ENCODE assay signal across 27 cellular contexts in the genomic region with DNA sequence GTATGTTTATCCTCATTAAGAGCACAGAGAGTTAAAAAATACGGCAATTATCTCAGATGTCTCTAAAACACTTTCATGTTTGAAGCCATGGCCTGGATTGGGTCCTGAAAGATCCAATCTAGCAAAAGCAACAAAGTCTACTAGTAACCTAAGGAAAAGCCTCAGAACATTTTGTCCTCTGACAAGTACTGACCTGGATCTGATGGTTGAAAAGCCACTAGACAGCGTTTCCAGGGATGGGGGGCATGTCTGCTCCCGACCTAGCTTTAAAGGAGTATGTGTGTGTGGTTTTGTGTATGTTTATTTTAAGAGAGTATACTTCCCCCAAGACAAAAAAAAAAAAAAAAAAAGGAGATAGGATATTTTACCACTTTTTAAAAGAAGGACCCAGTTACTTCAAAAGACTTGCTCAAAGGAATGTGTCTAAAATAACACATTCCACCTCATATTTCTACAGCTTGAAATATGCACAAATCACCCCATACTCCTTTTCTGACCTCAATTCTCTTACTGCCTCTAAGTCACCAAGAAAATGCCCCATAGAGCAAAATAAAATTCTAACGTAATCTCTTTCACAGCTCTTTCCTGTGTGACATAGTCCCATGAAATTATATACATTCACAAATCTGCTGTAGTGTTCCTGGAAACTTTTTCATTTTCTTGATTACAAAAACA.
DNase-seq lines count a peak whose midpoint lies in the region; ATAC-seq, FAIRE-seq and TF ChIP-seq lines count a peak whose summit lies in the region.
"Had no signal": no experiment of that assay in that cellular context is flagged by ENCODE, and none has a peak within 500 bp of the region (broad histone marks: within the 10 kb centered on the region; RNA-seq: fewer than 3 reads in every experiment).

No MANE protein-coding gene starts in this region.

- H2AK5ac ChIP-seq in IMR-90 (ENCODE audit: low read depth, low read length), result no peak overlapping the region

- 0 out of 2 replicates have a peak, but pooled peaks cover 3% of the 10 kb centered on the region for H3K9me1 ChIP-seq in IMR-90 (ENCODE audit: insufficient read depth, low read length)

- WGBS in IMR-90 (ENCODE audit: extremely low coverage in 2 of 2, insufficient read length in 1 of 2), 2 experiments, result no CpG with 5 or more reads among the region's 4 CpGs
- 73% methylated on average over 4 of the region's 4 CpGs for WGBS in hepatocyte (ENCODE audit: low lambda C conversion rate, missing lambda C conversion rate)
- 80 to 81% methylated on average over 2 to 4 of the region's 4 CpGs for WGBS in transverse colon (ENCODE audit: low coverage in 1 of 2), 2 donors

- peak overlapping the region; percentile 25; the same call in 1 of the 2 replicates for H3K14ac ChIP-seq in IMR-90 (replicated peaks; ENCODE audit: low read depth, low read length)

- H3K18ac ChIP-seq in IMR-90 (ENCODE audit: low read depth, low read length), result no peak overlapping the region; the same call in 1 of the 2 replicates

- H3K36me3 ChIP-seq in IMR-90 (ENCODE audit: control insufficient read depth, insufficient read depth, low read length) (no peaks in the 10 kb centered on the region), bronchial epithelial cell (ENCODE audit: control insufficient read depth, insufficient read depth, low read length) (no peaks in the 10 kb centered on the region), hepatocyte (replicated peaks; ENCODE audit: insufficient read depth, low read depth) (no peaks in the 10 kb centered on the region), transverse colon (no peaks in the 10 kb centered on the region)

- no peak overlapping the region for H2BK120ac ChIP-seq in IMR-90 (ENCODE audit: low read depth, low read length)

- peak overlapping the region; percentile 93 for H3K27ac Mint-ChIP-seq in osteocyte (ENCODE audit: unreplicated experiment)
- H3K27ac Mint-ChIP-seq: CD8-positive, alpha-beta T cell had no signal

- no peak overlapping the region for H4K8ac ChIP-seq in IMR-90 (ENCODE audit: low read depth in 2 of 2, low read length in 2 of 2)

- H3K27me3 Mint-ChIP-seq in osteocyte (ENCODE audit: unreplicated experiment), result no peaks in the 10 kb centered on the region

- no peaks in the 10 kb centered on the region for H3K79me2 ChIP-seq in hepatocyte

- H3K27me3 ChIP-seq in IMR-90 (ENCODE audit: control insufficient read depth, insufficient read depth, low read length), result no peaks in the 10 kb centered on the region
- no peaks in the 10 kb centered on the region for H3K27me3 ChIP-seq in bronchial epithelial cell (ENCODE audit: control insufficient read depth, insufficient read depth, low read length)
- H3K27me3 ChIP-seq in hepatocyte, result no peaks in the 10 kb centered on the region
- H3K27me3 ChIP-seq in transverse colon, result no peaks in the 10 kb centered on the region

- CTCF ChIA-PET in IMR-90 (lab: Yijun Ruan, JAX) (interaction anchor here (0.7 kb wide), 1 partner anchor 273 kb away, joined by 8 read pairs; no protein-coding TSS in a partner anchor), GM10248 (lab: Yijun Ruan, JAX) (no interaction called here)

- peaks cover 12% of the 10 kb centered on the region for H3K4me1 ChIP-seq in IMR-90 (ENCODE audit: control insufficient read depth, insufficient read depth, low read length)
- H3K4me1 ChIP-seq in hepatocyte (ENCODE audit: insufficient read depth), result peaks cover 4% of the 10 kb centered on the region
- H3K4me1 ChIP-seq in transverse colon, result no peaks in the 10 kb centered on the region

- no peaks in the 10 kb centered on the region for H3K79me1 ChIP-seq in IMR-90 (ENCODE audit: low read depth in 1 of 2, low read length in 2 of 2)

- no peak for DNase-seq in IMR-90
- DNase-seq in bronchial epithelial cell (ENCODE audit: low read depth), result peak; percentile 18
- no peak for DNase-seq in hepatocyte (ENCODE audit: low spot score)
- no peak for DNase-seq in osteocyte (ENCODE audit: extremely low spot score, unreplicated experiment)
- DNase-seq in GM10248 (ENCODE audit: extremely low spot score), result no peak
- no peak for DNase-seq in transverse colon
- DNase-seq: AML-193; C1 segment of cervical spinal cord; Calu3; CD8-positive, alpha-beta T cell; DMS153; GDM1; NCI-H1105; NCI-H146; NCI-H2029; NCI-H2227 treated with DMSO at 0.1 percent for 48 hours; NCI-H510A; NCI-H748 treated with DMSO at 0.1 percent for 48 hours; PC-9; RPMI8226; SHP77 had no signal

- POLR2A ChIA-PET in IMR-90 (lab: Charles Lee; ENCODE audit: unreplicated experiment) (no interaction called here), GM10248 (lab: Yijun Ruan, JAX) (no interaction called here)

- no TSS peak for BruUV-seq in IMR-90 (replicated peaks; lab: Mats Ljungman, UMichigan)

- no peak overlapping the region for H2AK9ac ChIP-seq in IMR-90 (replicated peaks; ENCODE audit: low read depth, low read length, poor library complexity)

- dilution Hi-C loops in IMR-90 (cut with HindIII; ENCODE audit: low sequenced_read_pairs, unreplicated experiment), result no loop called here

- H3K9ac ChIP-seq in IMR-90 (ENCODE audit: low read depth, low read length), result no peak overlapping the region
- H3K9ac ChIP-seq: KMS-11 had no signal

- H3K9me3 Mint-ChIP-seq in osteocyte (ENCODE audit: unreplicated experiment), result no peaks in the 10 kb centered on the region
- H3K9me3 Mint-ChIP-seq: CD8-positive, alpha-beta T cell had no signal

- peaks cover 74% of the 10 kb centered on the region for H3K4me1 Mint-ChIP-seq in osteocyte (ENCODE audit: unreplicated experiment)

- intact Hi-C loops in IMR-90 (cut with micrococcal nuclease), result loop anchor here (10.0 kb wide), 1 partner anchor 730 kb away; no protein-coding TSS in a partner anchor
- intact Hi-C loops in transverse colon (cut with DNase I; ENCODE audit: low total_unique reads), result no loop called here

- H3K9me3 ChIP-seq in IMR-90 (ENCODE audit: control insufficient read depth, insufficient read depth, low read length) (no peaks in the 10 kb centered on the region), hepatocyte (ENCODE audit: low read depth) (no peaks in the 10 kb centered on the region), transverse colon (no peaks in the 10 kb centered on the region)

- H4K20me1 ChIP-seq in IMR-90 (ENCODE audit: insufficient read depth, low read length) (no peaks in the 10 kb centered on the region), hepatocyte (ENCODE audit: insufficient read depth, poor library complexity, severe bottlenecking) (no peaks in the 10 kb centered on the region)

- no peak overlapping the region for H3K4me3 Mint-ChIP-seq in osteocyte (ENCODE audit: unreplicated experiment)
- H3K4me3 Mint-ChIP-seq: CD8-positive, alpha-beta T cell had no signal

- H3K9me2 ChIP-seq in hepatocyte (replicated peaks; ENCODE audit: insufficient read depth), result no peaks in the 10 kb centered on the region

- no peak for TF ChIP-seq EP300 in transverse colon (IDR thresholded peaks at IDR 0.05; ENCODE audit: low read depth)

- TF ChIP-seq POLR2A in IMR-90 (IDR thresholded peaks at IDR 0.05; ENCODE audit: low read depth, low read length) (no peak), transverse colon (IDR thresholded peaks at IDR 0.05) (no peak)

- H3K23ac ChIP-seq in IMR-90 (ENCODE audit: low read depth, low read length), result peak overlapping the region; percentile 52; the same call in 1 of the 2 replicates

- H2BK15ac ChIP-seq in IMR-90 (ENCODE audit: low read depth, low read length), result peak overlapping the region; percentile 30; the same call in 1 of the 3 replicates

- ATAC-seq in IMR-90 (ENCODE audit: low read depth) (no peak), GM18870 (IDR thresholded peaks at IDR 0.05; ENCODE audit: unreplicated experiment) (no peak)
- ATAC-seq: CD8-positive, alpha-beta T cell; HCT116 had no signal

- no peak for TF ChIP-seq RAD21 in IMR-90 (IDR thresholded peaks at IDR 0.05; ENCODE audit: low read length)

- H3K4ac ChIP-seq in IMR-90 (ENCODE audit: low read depth, low read length), result no peak overlapping the region

- 0 out of 2 replicates have a peak overlapping the region, but pooled peaks have one; percentile 63 for H2BK20ac ChIP-seq in IMR-90 (ENCODE audit: low read depth, low read length)

- no peak overlapping the region for H4K5ac ChIP-seq in IMR-90 (ENCODE audit: low read depth, low read length)

- no peak for FAIRE-seq in bronchial epithelial cell (lab: Jason Lieb, UNC)
- FAIRE-seq: GM19239, H1, HTR-8/SVneo had no signal

- no peak overlapping the region for H3K56ac ChIP-seq in IMR-90 (ENCODE audit: extremely low read depth, insufficient read depth, low read length)

- TF ChIP-seq CTCF in IMR-90 (conservative IDR thresholded peaks at IDR 0.05; ENCODE audit: low read depth, low read length), result no peak
- TF ChIP-seq CTCF in bronchial epithelial cell (IDR thresholded peaks at IDR 0.05; ENCODE audit: insufficient read depth, low read length, severe bottlenecking), result no peak
- TF ChIP-seq CTCF in hepatocyte (IDR thresholded peaks at IDR 0.05; ENCODE audit: poor library complexity), result no peak
- TF ChIP-seq CTCF in osteocyte (IDR thresholded peaks at IDR 0.05), result no peak
- TF ChIP-seq CTCF in GM10248 (IDR thresholded peaks at IDR 0.05; ENCODE audit: control extremely low read depth, extremely low read depth, low read depth, missing control alignments), result no peak
- TF ChIP-seq CTCF in transverse colon (IDR thresholded peaks at IDR 0.05), result no peak

- no peak overlapping the region for H2AFZ ChIP-seq in IMR-90 (replicated peaks; ENCODE audit: low read length, poor library complexity)
- peak overlapping the region; percentile 21 for H2AFZ ChIP-seq in hepatocyte
- H2AFZ ChIP-seq: PC-9 had no signal

- H3K4me2 ChIP-seq in IMR-90 (ENCODE audit: low read depth, low read length) (no peak overlapping the region), hepatocyte (no peak overlapping the region)
- H3K4me2 ChIP-seq: KMS-11, PC-9 had no signal

- no peak overlapping the region for H3K4me3 ChIP-seq in IMR-90 (ENCODE audit: insufficient read depth, low read depth, low read length)
- no peak overlapping the region for H3K4me3 ChIP-seq in bronchial epithelial cell (ENCODE audit: low read depth, low read length)
- H3K4me3 ChIP-seq in hepatocyte, result no peak overlapping the region
- no peak overlapping the region for H3K4me3 ChIP-seq in transverse colon
- H3K4me3 ChIP-seq: PC-9 had no signal

- no peak overlapping the region for H2BK5ac ChIP-seq in IMR-90 (ENCODE audit: low read depth, low read length, poor library complexity, severe bottlenecking)

- no peaks in the 10 kb centered on the region for H3K36me3 Mint-ChIP-seq in osteocyte (ENCODE audit: unreplicated experiment)
- H3K36me3 Mint-ChIP-seq: CD8-positive, alpha-beta T cell had no signal

- H4K91ac ChIP-seq in IMR-90 (ENCODE audit: insufficient read depth, low read depth, low read length), result no peak overlapping the region

- H3K27ac ChIP-seq in IMR-90 (ENCODE audit: insufficient read depth, low read length) (no peak overlapping the region), hepatocyte (peak overlapping the region; percentile 18), transverse colon (no peak overlapping the region)
- H3K27ac ChIP-seq: KMS-11, PC-9 had no signal

- in situ Hi-C loops in IMR-90 (cut with MboI; ENCODE audit: low sequenced_read_pairs), result no loop called here
- in situ Hi-C loops in transverse colon (cut with MboI; ENCODE audit: low pct_ligation_motif_present in 1 of 4, low pct_unique_long_range_greater_than_20kb in 1 of 4, low sequenced_read_pairs in 3 of 4), result no loop called here

TF ChIP-seq in IMR-90, 13 proteins besides CTCF, POLR2A, EP300 and RAD21 (continues in another document):
- TF ChIP-seq CEBPB (IDR thresholded peaks at IDR 0.05; ENCODE audit: low read depth, low read length), result no peak
- TF ChIP-seq RFX5 (IDR thresholded peaks at IDR 0.05; ENCODE audit: low read depth, low read length), result no peak
- TF ChIP-seq SMC3 (IDR thresholded peaks at IDR 0.05; ENCODE audit: low read depth, low read length), result no peak
